28 cellular contexts compared by ENCODE assay signal in the genomic region with DNA sequence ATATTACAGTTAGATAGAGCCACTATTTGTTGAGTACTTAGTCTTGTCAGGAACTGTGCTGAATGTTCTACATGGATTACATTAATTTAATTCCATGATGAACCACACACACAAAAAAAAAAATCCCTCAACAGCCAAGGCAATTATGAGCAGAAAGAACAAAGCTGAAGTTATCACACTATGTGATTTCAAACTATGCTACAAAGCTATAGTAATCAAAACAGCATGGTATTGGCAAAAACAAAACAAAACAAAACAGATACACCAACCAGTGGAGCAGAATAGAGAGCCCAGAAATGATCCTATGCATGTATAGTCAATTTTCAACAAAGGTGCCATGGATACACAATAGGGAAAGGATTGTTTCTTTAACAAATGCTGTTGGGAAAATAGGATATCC. TPM values are rescaled to one million over a fixed set of nuclear protein-coding genes. Genes with fewer than 3 reads are reported as not detected.
DNase-seq lines count a peak whose midpoint lies in the region; ATAC-seq, FAIRE-seq and TF ChIP-seq lines count a peak whose summit lies in the region.
"Had no signal": no experiment of that assay in that cellular context is flagged by ENCODE, and none has a peak within 500 bp of the region (broad histone marks: within the 10 kb centered on the region; RNA-seq: fewer than 3 reads in every experiment).

No MANE protein-coding gene starts in this region.

- peaks cover 11% of the 10 kb centered on the region for H3K9me3 Mint-ChIP-seq in mesothelial cell of epicardium

- no peak overlapping the region for H2AFZ ChIP-seq in HepG2 (ENCODE audit: low read length)
- no peak overlapping the region for H2AFZ ChIP-seq in K562 (ENCODE audit: low read depth, low read length)

- no peaks in the 10 kb centered on the region for H3K36me3 Mint-ChIP-seq in mesothelial cell of epicardium
- H3K36me3 Mint-ChIP-seq: CD14-positive monocyte; CD4-positive, alpha-beta memory T cell; CD4-positive, CD25-positive, alpha-beta regulatory T cell had no signal

- TF ChIP-seq POLR2A in HepG2 (IDR thresholded peaks at IDR 0.05; ENCODE audit: insufficient read depth in 1 of 2, low read depth in 2 of 2, low read length in 2 of 2) (no peak), right lobe of liver (IDR thresholded peaks at IDR 0.05) (no peak), K562 (conservative IDR thresholded peaks at IDR 0.05) (no peak)

- peaks cover 30% of the 10 kb centered on the region for H3K27me3 Mint-ChIP-seq in mesothelial cell of epicardium (ENCODE audit: low read depth)

- no peak for TF ChIP-seq CTCF in HepG2 (CRISPR knock-in tag; IDR thresholded peaks at IDR 0.05)
- no peak for TF ChIP-seq CTCF in right lobe of liver (IDR thresholded peaks at IDR 0.05)
- no peak for TF ChIP-seq CTCF in HEK293 (tag by site-specific recombination; IDR thresholded peaks at IDR 0.05)
- TF ChIP-seq CTCF in K562 (IDR thresholded peaks at IDR 0.05 in 2 of 3, conservative IDR thresholded peaks at IDR 0.05 in 1 of 3; ENCODE audit: insufficient read depth in 2 of 3, low read depth in 1 of 3, low read length in 3 of 3) = no peak
- TF ChIP-seq CTCF in mesothelial cell of epicardium (IDR thresholded peaks at IDR 0.05; ENCODE audit: unreplicated experiment) = no peak

- POLR2A ChIA-PET in HepG2 (lab: Yijun Ruan, JAX) (no interaction called here), HEK293 (lab: Yijun Ruan, JAX) (no interaction called here), K562 (lab: Yijun Ruan, JAX) (no interaction called here)

- intact Hi-C loops in HepG2 (cut with micrococcal nuclease; ENCODE audit: unreplicated experiment) = no loop called here
- intact Hi-C loops in right lobe of liver (cut with DNase I) = no loop called here
- intact Hi-C loops in K562 (cut with micrococcal nuclease) = no loop called here

- no peaks in the 10 kb centered on the region for H3K27me3 ChIP-seq in HepG2 (ENCODE audit: control insufficient read depth in 1 of 2, insufficient read depth in 2 of 2, low read length in 2 of 2)
- no peaks in the 10 kb centered on the region for H3K27me3 ChIP-seq in right lobe of liver
- H3K27me3 ChIP-seq in K562 (ENCODE audit: control insufficient read depth in 2 of 2, insufficient read depth in 2 of 2, low read length in 2 of 2) = peaks cover 3 to 29% of the 10 kb centered on the region in 2 experiments; a peak in 3 of 5 replicates
- H3K27me3 ChIP-seq: BLaER1 had no signal

- ATAC-seq in HepG2 (no peak), right lobe of liver (no peak), K562 (no peak), GM19035 (IDR thresholded peaks at IDR 0.05; ENCODE audit: unreplicated experiment) (no peak)
- ATAC-seq: GM12878 had no signal

- H3K4me1 ChIP-seq in HepG2 (ENCODE audit: insufficient read depth, low read length) (peaks cover 52% of the 10 kb centered on the region), right lobe of liver (peaks cover 0 to 37% (median 9%) of the 10 kb centered on the region in 4 donors), HEK293 (ENCODE audit: control insufficient read depth, insufficient read depth, low read length) (no peaks in the 10 kb centered on the region), K562 (replicated peaks in 1 of 2; ENCODE audit: control insufficient read depth in 2 of 2, insufficient read depth in 2 of 2, low read length in 2 of 2) (no peaks in the 10 kb centered on the region)
- H3K4me1 ChIP-seq: BE2C, BLaER1 had no signal

- H3K4me3 Mint-ChIP-seq in mesothelial cell of epicardium = no peak overlapping the region
- H3K4me3 Mint-ChIP-seq: CD14-positive monocyte; CD4-positive, alpha-beta memory T cell; CD4-positive, CD25-positive, alpha-beta regulatory T cell; CD8-positive, alpha-beta memory T cell had no signal

- H3K9me1 ChIP-seq in K562 (ENCODE audit: control insufficient read depth, insufficient read depth, low read length) = no peaks in the 10 kb centered on the region

- no peak overlapping the region for H3K4me3 ChIP-seq in HepG2 (replicated peaks in 1 of 3; ENCODE audit: insufficient read depth in 1 of 3, low read depth in 2 of 3, low read length in 3 of 3)
- no peak overlapping the region for H3K4me3 ChIP-seq in right lobe of liver
- H3K4me3 ChIP-seq in HEK293 (ENCODE audit: low read depth, low read length) = no peak overlapping the region
- no peak overlapping the region for H3K4me3 ChIP-seq in K562
- H3K4me3 ChIP-seq: BLaER1, GM12878 had no signal

- H3K27ac ChIP-seq in HepG2 (ENCODE audit: extremely low read length, insufficient read depth, low read length) (no peak overlapping the region), right lobe of liver (peak overlapping the region in 1 of 3 donors; percentile 93), HEK293 (ENCODE audit: extremely low read depth, low read depth, low read length) (no peak overlapping the region), K562 (ENCODE audit: extremely low read depth, low read depth, low read length) (no peak overlapping the region)
- H3K27ac ChIP-seq: 22Rv1, BLaER1 had no signal

- TF ChIP-seq RAD21 in HepG2 (CRISPR knock-in tag; IDR thresholded peaks at IDR 0.05) (no peak), K562 (CRISPR knock-in tag; conservative IDR thresholded peaks at IDR 0.05 in 1 of 2, IDR thresholded peaks at IDR 0.05 in 1 of 2) (no peak)

- TF ChIP-seq EP300 in HepG2 (IDR thresholded peaks at IDR 0.05; ENCODE audit: low read depth in 2 of 2, low read length in 2 of 2) = no peak
- no peak for TF ChIP-seq EP300 in HepG2 (CRISPR knock-in tag; IDR thresholded peaks at IDR 0.05; ENCODE audit: borderline replicate concordance)
- no peak for TF ChIP-seq EP300 in K562 (IDR thresholded peaks at IDR 0.05; ENCODE audit: low read length)

- no peaks in the 10 kb centered on the region for H3K36me3 ChIP-seq in HepG2 (replicated peaks in 1 of 2; ENCODE audit: control insufficient read depth in 1 of 2, insufficient read depth in 2 of 2, low read length in 2 of 2)
- no peaks in the 10 kb centered on the region for H3K36me3 ChIP-seq in right lobe of liver
- no peaks in the 10 kb centered on the region for H3K36me3 ChIP-seq in HEK293 (ENCODE audit: control insufficient read depth in 2 of 2, insufficient read depth in 1 of 2, low read length in 2 of 2)
- no peaks in the 10 kb centered on the region for H3K36me3 ChIP-seq in K562 (ENCODE audit: control insufficient read depth, insufficient read depth, low read length)
- H3K36me3 ChIP-seq: BE2C, BLaER1 had no signal

- no peaks in the 10 kb centered on the region for H3K79me2 ChIP-seq in HepG2 (ENCODE audit: insufficient read depth, low read length)
- no peaks in the 10 kb centered on the region for H3K79me2 ChIP-seq in K562 (ENCODE audit: control insufficient read depth, insufficient read depth, low read length)

- H3K27ac Mint-ChIP-seq in mesothelial cell of epicardium = no peak overlapping the region
- H3K27ac Mint-ChIP-seq: CD14-positive monocyte; CD4-positive, alpha-beta memory T cell; CD4-positive, CD25-positive, alpha-beta regulatory T cell had no signal

- CTCF ChIA-PET in HepG2 (lab: Yijun Ruan, JAX; ENCODE audit: low intra/inter-chr PET ratio, low total read pairs) (no interaction called here), HEK293 (lab: Yijun Ruan, JAX) (interaction anchor here (1.3 to 2.3 kb wide), 3 partner anchors 8 to 12 kb away, joined by 4 to 14 read pairs (median 4); partner anchors contain the start of gene ERCC4), K562 (lab: Yijun Ruan, JAX; ENCODE audit: low intra/inter-chr PET ratio) (no interaction called here)

- no peak for DNase-seq in HepG2 (ENCODE audit: low spot score)
- no peak for DNase-seq in right lobe of liver
- no peak for DNase-seq in K562 (ENCODE audit: extremely low read depth in 1 of 4, low spot score in 3 of 4)
- no peak for DNase-seq in mesothelial cell of epicardium (ENCODE audit: low spot score in 2 of 2, unreplicated experiment in 2 of 2)
- no peak for DNase-seq in stimulated activated CD4-positive, alpha-beta T cell treated with anti-CD3 and anti-CD28 coated beads, Interleukin-2, amount 100 ng/mL, for 24 hours
- DNase-seq: ACHN; BE2C; C1 segment of cervical spinal cord; CD4-positive, alpha-beta memory T cell; CD4-positive, CD25-positive, alpha-beta regulatory T cell; CD8-positive, alpha-beta memory T cell; COR-L47; DMS 273 treated with DMSO at 0.1 percent for 48 hours; DMS153; DMS53; DMS79; DND-41; EL; GDM1 had no signal

- no peaks in the 10 kb centered on the region for H3K4me1 Mint-ChIP-seq in mesothelial cell of epicardium
- H3K4me1 Mint-ChIP-seq: CD4-positive, alpha-beta memory T cell; CD4-positive, CD25-positive, alpha-beta regulatory T cell; CD8-positive, alpha-beta memory T cell had no signal

- H3K9me3 ChIP-seq in HepG2 (ENCODE audit: low read length) = peaks cover 8% of the 10 kb centered on the region
- no peaks in the 10 kb centered on the region for H3K9me3 ChIP-seq in right lobe of liver
- H3K9me3 ChIP-seq in HEK293 (ENCODE audit: control insufficient read depth, insufficient read depth, low read depth, low read length) = no peaks in the 10 kb centered on the region
- H3K9me3 ChIP-seq in K562 (replicated peaks; ENCODE audit: control insufficient read depth, insufficient read depth, low read depth, low read length) = no peaks in the 10 kb centered on the region
- H3K9me3 ChIP-seq: BE2C had no signal

- H4K20me1 ChIP-seq in HepG2 (ENCODE audit: insufficient read depth, low read length) (no peaks in the 10 kb centered on the region), K562 (replicated peaks; ENCODE audit: control insufficient read depth, insufficient read depth, low read length) (no peaks in the 10 kb centered on the region)
- H4K20me1 ChIP-seq: BLaER1 had no signal

- no peak for FAIRE-seq in HepG2 (lab: Jason Lieb, UNC)
- no peak for FAIRE-seq in K562 (lab: Jason Lieb, UNC)
- FAIRE-seq: GM12878, GM12892, GM18507, GM19239 had no signal

- H3K4me2 ChIP-seq in HepG2 (ENCODE audit: low read depth, low read length) (no peak overlapping the region), K562 (ENCODE audit: insufficient read depth, low read length) (no peak overlapping the region)
- H3K4me2 ChIP-seq: BLaER1 had no signal

- in situ Hi-C loops in HepG2 (cut with HindIII; ENCODE audit: extremely low pct_ligation_motif_present, low pct_unique_long_range_greater_than_20kb) = no loop called here
- in situ Hi-C loops in K562 (cut with MboI) = no loop called here

- BruUV-seq in HepG2 (replicated peaks; lab: Mats Ljungman, UMichigan) (no TSS peak), K562 (replicated peaks; lab: Mats Ljungman, UMichigan) (no TSS peak)

- no peak overlapping the region for H3K9ac ChIP-seq in HepG2 (ENCODE audit: insufficient read depth, low read depth, low read length)
- H3K9ac ChIP-seq in K562 (ENCODE audit: insufficient read depth in 1 of 2, low read depth in 2 of 2, low read length in 2 of 2) = no peak overlapping the region
- H3K9ac ChIP-seq: BLaER1 had no signal

RNA-seq across cellular contexts. Expression of gene ERCC4, which starts 8.1 kb away (rescaled TPM):
- total RNA-seq in HepG2 (2016; rRNA removed; fragmentation: Illumina TruSeq; extraction: Trizol) = 15.2 and 27.9 TPM in 2 replicates
- 15.7 and 17.8 TPM in 2 replicates for total RNA-seq in HepG2 (2016; cell fraction: cytosol; rRNA removed; fragmentation: Illumina TruSeq; extraction: Trizol; ENCODE audit: low read depth)
- total RNA-seq in HepG2 (2016; cell fraction: insoluble cytoplasmic fraction; rRNA removed; fragmentation: Illumina TruSeq; extraction: Trizol) = 15.2 and 33.1 TPM in 2 replicates
- 5.6 and 5.8 TPM in 2 replicates for total RNA-seq in HepG2 (2016; cell fraction: membrane; rRNA removed; fragmentation: Illumina TruSeq; extraction: Trizol)
- 13.3 and 14.1 TPM in 2 replicates for total RNA-seq in HepG2 (2016; cell fraction: nucleus; rRNA removed; fragmentation: Illumina TruSeq; extraction: Trizol)
- 5.4 and 5.7 TPM in 2 replicates for polyA plus RNA-seq in HepG2 (2011; rRNA removed)
- 1.7 and 2.7 TPM in 2 replicates for polyA plus RNA-seq in HepG2 (2011; cell fraction: cytosol; rRNA removed)
- 3.0 and 4.3 TPM in 2 replicates for polyA plus RNA-seq in HepG2 (2011; cell fraction: nucleus; rRNA removed)
- polyA plus RNA-seq in HepG2 (2012) = 6.4 and 8.2 TPM in 2 replicates
- polyA plus RNA-seq in HepG2 (2016; cell fraction: cytosol; fragmentation: Illumina TruSeq; extraction: Trizol; ENCODE audit: low read depth) = 0.23 and 0.35 TPM in 2 replicates
- polyA plus RNA-seq in HepG2 (2016; cell fraction: insoluble cytoplasmic fraction; fragmentation: Illumina TruSeq; extraction: Trizol; ENCODE audit: low read depth) = 8.7 and 9.8 TPM in 2 replicates
- 0.58 and 0.98 TPM in 2 replicates for polyA plus RNA-seq in HepG2 (2016; cell fraction: membrane; fragmentation: Illumina TruSeq; extraction: Trizol; ENCODE audit: low read depth)
- 8.7 and 13.2 TPM in 2 replicates for polyA plus RNA-seq in HepG2 (2016; cell fraction: nucleus; fragmentation: Illumina TruSeq; extraction: Trizol; ENCODE audit: insufficient read depth, low read depth)
- polyA minus RNA-seq in HepG2 (2011; rRNA and poly(A)+ RNA removed; ENCODE audit: low replicate concordance) = 26.2 and 26.7 TPM in 2 replicates
- polyA minus RNA-seq in HepG2 (2011; cell fraction: cytosol; rRNA and poly(A)+ RNA removed) = 19.2 and 21.1 TPM in 2 replicates
- polyA minus RNA-seq in HepG2 (2011; cell fraction: nucleus; rRNA and poly(A)+ RNA removed) = 15.1 and 21.3 TPM in 2 replicates
- total RNA-seq in right lobe of liver = 1 to 10 TPM; 3.4 to 7.3 (median 5.7) TPM
- 5.6 and 18.6 TPM in 2 replicates for total RNA-seq in K562 (2011; cell fraction: chromatin; rRNA removed; ENCODE audit: low replicate concordance)
- total RNA-seq in K562 (2011; cell fraction: nucleolus; rRNA removed) = 3.7 and 4.6 TPM in 2 replicates
- total RNA-seq in K562 (2011; cell fraction: nucleoplasm; rRNA removed) = 6.3 and 7.7 TPM in 2 replicates
- 3.7 and 4.3 TPM in 2 replicates for total RNA-seq in K562 (2014; rRNA removed)
- 6.0 and 8.8 TPM in 2 replicates for total RNA-seq in K562 (2014; rRNA removed; fragmentation: Illumina TruSeq; extraction: Trizol)
- 5.1 and 7.4 TPM in 2 replicates for total RNA-seq in K562 (2015; rRNA removed; fragmentation: Illumina TruSeq; extraction: Trizol)
- 7.3 and 10.5 TPM in 2 replicates for total RNA-seq in K562 (2021)
- 5.9 and 7.0 TPM in 2 replicates for polyA plus RNA-seq in K562 (2011; rRNA removed)
- polyA plus RNA-seq in K562 (2011; cell fraction: cytosol; rRNA removed) = 1.9 and 2.4 TPM in 2 replicates
- 3.2 and 3.8 TPM in 2 replicates for polyA plus RNA-seq in K562 (2011; cell fraction: nucleus; rRNA removed)
- 3.1 and 4.7 TPM in 2 replicates for polyA plus RNA-seq in K562 (2012)
- polyA plus RNA-seq in K562 (2014; fragmentation: Illumina TruSeq; extraction: Trizol) = 3.4 and 5.0 TPM in 2 replicates
- polyA plus RNA-seq in K562 (2014; fragmentation: Nextera tagmentation; extraction: Ambion mirVana) = 1 to 10 TPM; 4.4 to 7.7 TPM
- 2.7 and 4.9 TPM in 2 replicates for polyA plus RNA-seq in K562 (2014; rRNA removed)
- 11.1 and 12.4 TPM in 2 replicates for polyA minus RNA-seq in K562 (2011; rRNA and poly(A)+ RNA removed)
- 5.2 and 5.6 TPM in 2 replicates for polyA minus RNA-seq in K562 (2011; cell fraction: cytosol; rRNA and poly(A)+ RNA removed)
- 2.7 and 5.0 TPM in 2 replicates for polyA minus RNA-seq in K562 (2011; cell fraction: nucleus; rRNA and poly(A)+ RNA removed)
- total RNA-seq in mesothelial cell of epicardium = 12.1 to 16.4 TPM (median 16.1 TPM) in 3 replicates

Comparison
In these comparisons a context has a peak if more than half of its experiments do, and no peak if none do; other contexts are left out.
1. Of the 241 proteins assayed by ChIP-seq in both HepG2 and K562: peak only in HepG2: CHD4; only in K562: none; in both: none; in neither: 240.